33 cellular contexts compared by ENCODE assay signal in genomic region chr14:86780461-86780860, GRCh38.
"Had no signal": no experiment of that assay in that cellular context is flagged by ENCODE, and none has a peak within 500 bp of the region (broad histone marks: within the 10 kb centered on the region; RNA-seq: fewer than 3 reads in every experiment).

No MANE protein-coding gene starts in this region.

- H3K27me3 Mint-ChIP-seq: activated CD4-positive, alpha-beta memory T cell treated with anti-CD3 and anti-CD28 coated beads for 36 hours; activated CD4-positive, alpha-beta T cell treated with anti-CD3 and anti-CD28 coated beads for 36 hours; activated CD4-positive, alpha-beta T cell treated with anti-CD3 and anti-CD28 coated beads, Interleukin-2, amount 10 ng/mL, durations not matched to agents 24 days and 14 days; activated CD8-positive, alpha-beta memory T cell treated with anti-CD3 and anti-CD28 coated beads, Interleukin-2, amount 10 ng/mL, durations not matched to agents 7 days and 5 days; activated naive CD4-positive, alpha-beta T cell treated with anti-CD3 and anti-CD28 coated beads, Interleukin-2, amount 50 U/mL, for 24 hours; activated naive CD8-positive, alpha-beta T cell treated with anti-CD3 and anti-CD28 coated beads for 36 hours; activated naive CD8-positive, alpha-beta T cell treated with anti-CD3 and anti-CD28 coated beads, Interleukin-2, amount 50 U/mL, for 24 hours; central memory CD8-positive, alpha-beta T cell; dendritic cell treated with granulocyte-macrophage colony-stimulating factor and Interleukin-4, amounts not matched to agents 40 ng/mL and 50 ng/mL, for 4 days; T-helper 17 cell had no signal

- H3K9me3 ChIP-seq: adrenal gland, body of pancreas had no signal

- ATAC-seq: activated CD4-positive, alpha-beta T cell treated with anti-CD3 and anti-CD28 coated beads for 36 hours; activated CD8-positive, alpha-beta memory T cell treated with anti-CD3 and anti-CD28 coated beads, Interleukin-2, amount 10 ng/mL, durations not matched to agents 7 days and 5 days; activated CD8-positive, alpha-beta T cell treated with anti-CD3 and anti-CD28 coated beads, Interleukin-2, amount 10 ng/mL, durations not matched to agents 7 days and 5 days; activated naive CD8-positive, alpha-beta T cell treated with anti-CD3 and anti-CD28 coated beads, Interleukin-2, amount 50 U/mL, for 24 hours; body of pancreas; esophagus mucosa; T-helper 17 cell had no signal

- H3K36me3 Mint-ChIP-seq: activated CD4-positive, alpha-beta memory T cell treated with anti-CD3 and anti-CD28 coated beads for 36 hours; activated CD8-positive, alpha-beta memory T cell treated with anti-CD3 and anti-CD28 coated beads, Interleukin-2, amount 10 ng/mL, durations not matched to agents 7 days and 5 days; activated naive CD4-positive, alpha-beta T cell treated with anti-CD3 and anti-CD28 coated beads, Interleukin-2, amount 50 U/mL, for 24 hours; activated naive CD8-positive, alpha-beta T cell treated with anti-CD3 and anti-CD28 coated beads for 36 hours had no signal

- H3K36me3 ChIP-seq: adrenal gland, cardiac muscle cell had no signal

- H3K4me3 ChIP-seq: adrenal gland, body of pancreas, cardiac muscle cell, coronary artery, dorsolateral prefrontal cortex had no signal

- H3K4me1 Mint-ChIP-seq: activated CD4-positive, alpha-beta T cell treated with anti-CD3 and anti-CD28 coated beads for 36 hours; activated CD4-positive, alpha-beta T cell treated with anti-CD3 and anti-CD28 coated beads, Interleukin-2, amount 10 ng/mL, durations not matched to agents 24 days and 14 days; activated CD8-positive, alpha-beta memory T cell treated with anti-CD3 and anti-CD28 coated beads, Interleukin-2, amount 10 ng/mL, durations not matched to agents 7 days and 5 days; activated naive CD4-positive, alpha-beta T cell treated with anti-CD3 and anti-CD28 coated beads, Interleukin-2, amount 50 U/mL, for 24 hours; activated naive CD8-positive, alpha-beta T cell treated with anti-CD3 and anti-CD28 coated beads for 36 hours; activated naive CD8-positive, alpha-beta T cell treated with anti-CD3 and anti-CD28 coated beads, Interleukin-2, amount 50 U/mL, for 24 hours; central memory CD8-positive, alpha-beta T cell; T-helper 17 cell had no signal

- H3K4me3 Mint-ChIP-seq: activated CD4-positive, alpha-beta memory T cell treated with anti-CD3 and anti-CD28 coated beads for 36 hours; activated CD4-positive, alpha-beta T cell treated with anti-CD3 and anti-CD28 coated beads for 36 hours; activated CD4-positive, alpha-beta T cell treated with anti-CD3 and anti-CD28 coated beads, Interleukin-2, amount 10 ng/mL, durations not matched to agents 24 days and 14 days; activated CD8-positive, alpha-beta memory T cell treated with anti-CD3 and anti-CD28 coated beads, Interleukin-2, amount 10 ng/mL, durations not matched to agents 7 days and 5 days; activated CD8-positive, alpha-beta T cell treated with anti-CD3 and anti-CD28 coated beads, Interleukin-2, amount 10 ng/mL, durations not matched to agents 7 days and 5 days; activated naive CD4-positive, alpha-beta T cell treated with anti-CD3 and anti-CD28 coated beads for 36 hours; activated naive CD4-positive, alpha-beta T cell treated with anti-CD3 and anti-CD28 coated beads, Interleukin-2, amount 50 U/mL, for 24 hours; activated naive CD8-positive, alpha-beta T cell treated with anti-CD3 and anti-CD28 coated beads for 36 hours; activated naive CD8-positive, alpha-beta T cell treated with anti-CD3 and anti-CD28 coated beads, Interleukin-2, amount 50 U/mL, for 24 hours; activated T-helper 1 cell treated with anti-CD3 and anti-CD28 coated beads, Interleukin-12 subunit alpha, Interleukin-12 subunit beta, Interleukin-2, Interleukin-4 antibody, amounts not matched to agents 30 ng/mL and 10 ng/mL and 1 ng/mL, durations not matched to agents 14 hours and 24 hours and 36 hours; central memory CD8-positive, alpha-beta T cell; dendritic cell treated with granulocyte-macrophage colony-stimulating factor and Interleukin-4, amounts not matched to agents 40 ng/mL and 50 ng/mL, for 4 days; endodermal cell; T-helper 17 cell had no signal

- H3K4me1 ChIP-seq: adrenal gland had no signal

- H3K27ac ChIP-seq: adrenal gland, body of pancreas, cardiac muscle cell, coronary artery, dorsolateral prefrontal cortex had no signal

- H3K27ac Mint-ChIP-seq: activated CD4-positive, alpha-beta memory T cell treated with anti-CD3 and anti-CD28 coated beads for 36 hours; activated CD4-positive, alpha-beta T cell treated with anti-CD3 and anti-CD28 coated beads for 36 hours; activated CD4-positive, alpha-beta T cell treated with anti-CD3 and anti-CD28 coated beads, Interleukin-2, amount 10 ng/mL, durations not matched to agents 24 days and 14 days; activated CD8-positive, alpha-beta memory T cell treated with anti-CD3 and anti-CD28 coated beads, Interleukin-2, amount 10 ng/mL, durations not matched to agents 7 days and 5 days; activated CD8-positive, alpha-beta T cell treated with anti-CD3 and anti-CD28 coated beads, Interleukin-2, amount 10 ng/mL, durations not matched to agents 7 days and 5 days; activated naive CD4-positive, alpha-beta T cell treated with anti-CD3 and anti-CD28 coated beads for 36 hours; activated naive CD4-positive, alpha-beta T cell treated with anti-CD3 and anti-CD28 coated beads, Interleukin-2, amount 50 U/mL, for 24 hours; activated naive CD8-positive, alpha-beta T cell treated with anti-CD3 and anti-CD28 coated beads for 36 hours; activated naive CD8-positive, alpha-beta T cell treated with anti-CD3 and anti-CD28 coated beads, Interleukin-2, amount 50 U/mL, for 24 hours; activated T-helper 1 cell treated with anti-CD3 and anti-CD28 coated beads, Interleukin-12 subunit alpha, Interleukin-12 subunit beta, Interleukin-2, Interleukin-4 antibody, amounts not matched to agents 30 ng/mL and 10 ng/mL and 1 ng/mL, durations not matched to agents 14 hours and 24 hours and 36 hours; activated T-helper 2 cell treated with anti-CD3 and anti-CD28 coated beads, Interferon-gamma antibody, Interleukin-2, Interleukin-4, amounts not matched to agents 10 μg/mL and 5 μg/mL and 100 μg/mL, durations not matched to agents 14 hours and 24 hours and 36 hours; dendritic cell treated with granulocyte-macrophage colony-stimulating factor and Interleukin-4, amounts not matched to agents 40 ng/mL and 50 ng/mL, for 4 days; endodermal cell; T-helper 17 cell had no signal

- H3K9me3 Mint-ChIP-seq: dendritic cell treated with granulocyte-macrophage colony-stimulating factor and Interleukin-4, amounts not matched to agents 40 ng/mL and 50 ng/mL, for 4 days had no signal

- DNase-seq: activated CD4-positive, alpha-beta memory T cell treated with anti-CD3 and anti-CD28 coated beads for 36 hours; activated CD4-positive, alpha-beta T cell treated with anti-CD3 and anti-CD28 coated beads for 36 hours; activated CD4-positive, alpha-beta T cell treated with anti-CD3 and anti-CD28 coated beads, Interleukin-2, amount 10 ng/mL, durations not matched to agents 24 days and 14 days; activated CD4-positive, CD25-positive, alpha-beta regulatory T cell; activated CD4-positive, CD25-positive, alpha-beta regulatory T cell treated with anti-CD3 and anti-CD28 coated beads, Interleukin-2, amount 50 U/mL, for 72 hours; activated CD8-positive, alpha-beta memory T cell treated with anti-CD3 and anti-CD28 coated beads, Interleukin-2, amount 10 ng/mL, durations not matched to agents 7 days and 5 days; activated CD8-positive, alpha-beta memory T cell treated with anti-CD3 and anti-CD28 coated beads, Interleukin-2, amount 50 U/mL, for 4 hours; activated CD8-positive, alpha-beta T cell treated with anti-CD3 and anti-CD28 coated beads, Interleukin-2, amount 10 ng/mL, durations not matched to agents 7 days and 5 days; activated effector memory CD4-positive, alpha-beta T cell treated with anti-CD3 and anti-CD28 coated beads, Interleukin-2, amount 50 U/mL, for 16 hours; activated naive CD4-positive, alpha-beta T cell treated with anti-CD3 and anti-CD28 coated beads for 36 hours; activated naive CD8-positive, alpha-beta T cell treated with anti-CD3 and anti-CD28 coated beads for 36 hours; activated naive CD8-positive, alpha-beta T cell treated with anti-CD3 and anti-CD28 coated beads, Interleukin-2, amount 50 U/mL, for 24 hours; activated T-cell treated with anti-CD3 and anti-CD28 coated beads, Interleukin-2, amount 50 U/mL, for 1 hour; activated T-cell treated with anti-CD3 and anti-CD28 coated beads, Interleukin-2, amount 50 U/mL, for 48 hours; adrenal gland; amygdala; aorta; body of pancreas; dorsolateral prefrontal cortex; effector memory CD4-positive, alpha-beta T cell; endodermal cell; foreskin fibroblast; head of caudate nucleus; T-helper 1 cell; T-helper 17 cell had no signal

- H3K27me3 ChIP-seq: adrenal gland, body of pancreas, cardiac muscle cell, dorsolateral prefrontal cortex had no signal
